1 cellular context compared by ENCODE assay signal in genomic region chr1:23110391-23110790, GRCh38.
TF ChIP-seq lines count a peak whose summit lies in the region.

No MANE protein-coding gene starts in this region.

TF ChIP-seq in K562, 482 proteins besides CTCF, POLR2A, EP300 and RAD21 (continues in another document):
- TF ChIP-seq NR2F6 (CRISPR knock-in tag; IDR thresholded peaks at IDR 0.05) (no peak), KDM5B (IDR thresholded peaks at IDR 0.05; ENCODE audit: insufficient replicate concordance, low read depth, low read length) (no peak), ZBTB2 (IDR thresholded peaks at IDR 0.05) (no peak), ZFX (CRISPR knock-in tag; IDR thresholded peaks at IDR 0.05) (no peak), E2F1 (CRISPR knock-in tag; IDR thresholded peaks at IDR 0.05) (0 out of 2 replicates have a peak, but pooled peaks have one; percentile 10), GATAD2A (IDR thresholded peaks at IDR 0.05) (no peak), ZBTB9 (CRISPR knock-in tag; IDR thresholded peaks at IDR 0.05) (no peak), GABPB1 (CRISPR knock-in tag; IDR thresholded peaks at IDR 0.05) (no peak), CHAMP1 (IDR thresholded peaks at IDR 0.05) (no peak), ZNF431 (CRISPR knock-in tag; IDR thresholded peaks at IDR 0.05) (no peak), BRF1 (IDR thresholded peaks at IDR 0.05; ENCODE audit: borderline replicate concordance, extremely low read depth, insufficient read length) (no peak), SMARCA5 (IDR thresholded peaks at IDR 0.05) (peak; percentile 81; the same call in 1 of the 2 replicates), E2F3 (CRISPR knock-in tag; IDR thresholded peaks at IDR 0.05) (no peak), ATF2 (CRISPR knock-in tag; IDR thresholded peaks at IDR 0.05) (no peak), ZNF395 (CRISPR knock-in tag; IDR thresholded peaks at IDR 0.05) (0 out of 2 replicates have a peak, but pooled peaks have one; percentile 6), XRCC5 (IDR thresholded peaks at IDR 0.05; ENCODE audit: low read depth, low read length) (no peak), NFE2L1 (tag; IDR thresholded peaks at IDR 0.05; ENCODE audit: borderline replicate concordance, low read depth) (no peak), RBM22 (IDR thresholded peaks at IDR 0.05; ENCODE audit: low read depth, low read length, poor library complexity, severe bottlenecking) (no peak), CEBPB (tag; IDR thresholded peaks at IDR 0.05) (no peak), ZNF124 (CRISPR knock-in tag; IDR thresholded peaks at IDR 0.05) (no peak), KAT2B (IDR thresholded peaks at IDR 0.05; ENCODE audit: low read depth, low read length) (no peak), NFYB (IDR thresholded peaks at IDR 0.05; ENCODE audit: extremely low read depth, insufficient read length) (no peak), PBX2 (CRISPR knock-in tag; IDR thresholded peaks at IDR 0.05; ENCODE audit: low read depth) (no peak), PBX2 (tag; conservative IDR thresholded peaks at IDR 0.05; ENCODE audit: low read depth) (no peak), SFPQ (IDR thresholded peaks at IDR 0.05; ENCODE audit: low read depth, low read length) (no peak), SIN3B (IDR thresholded peaks at IDR 0.05; ENCODE audit: low read depth) (no peak), TSC22D4 (tag; IDR thresholded peaks at IDR 0.05) (no peak), THRA (IDR thresholded peaks at IDR 0.05) (no peak), ETS2 (tag; IDR thresholded peaks at IDR 0.05; ENCODE audit: borderline replicate concordance, poor library complexity, severe bottlenecking) (no peak), ZHX1 (conservative IDR thresholded peaks at IDR 0.05; ENCODE audit: low read length) (no peak), ZBTB1 (CRISPR knock-in tag; IDR thresholded peaks at IDR 0.05; ENCODE audit: borderline replicate concordance, low read depth) (no peak), CLOCK (CRISPR knock-in tag; IDR thresholded peaks at IDR 0.05; ENCODE audit: borderline replicate concordance) (no peak), NFIC (IDR thresholded peaks at IDR 0.05) (0 out of 2 replicates have a peak, but pooled peaks have one; percentile 9), HDAC8 (tag; IDR thresholded peaks at IDR 0.05) (no peak)
